Comparison of ENCODE assay signal across 22 cellular contexts in genomic region chr4:8133897-8134542, GRCh38. TPM values are rescaled to one million over a fixed set of nuclear protein-coding genes. Genes with fewer than 3 reads are reported as not detected.
A peak's percentile ranks its signal among the peaks of the same experiment; 100 is the strongest.
DNase-seq lines count a peak whose midpoint lies in the region; ATAC-seq, FAIRE-seq and TF ChIP-seq lines count a peak whose summit lies in the region.
"Had no signal": no experiment of that assay in that cellular context is flagged by ENCODE, and none has a peak within 500 bp of the region (broad histone marks: within the 10 kb centered on the region; RNA-seq: fewer than 3 reads in every experiment).

No MANE protein-coding gene starts in this region.

- H3K4me3 ChIP-seq in GM23338 (no peak overlapping the region), H1 (ENCODE audit: extremely low read depth in 1 of 4, insufficient read depth in 2 of 4, low read depth in 3 of 4, low read length in 4 of 4) (no peak overlapping the region), mesendoderm (ENCODE audit: low read length) (no peak overlapping the region), spleen (no peak overlapping the region)
- H3K4me3 ChIP-seq: GM23248, SJSA1 had no signal

- no peaks in the 10 kb centered on the region for H3K79me1 ChIP-seq in H1 (ENCODE audit: low read depth, low read length)
- no peaks in the 10 kb centered on the region for H3K79me1 ChIP-seq in mesendoderm (ENCODE audit: low read length)

- peak overlapping the region; percentile 79 for H3K4ac ChIP-seq in H1 (replicated peaks; ENCODE audit: insufficient read length, low read depth, low read length)
- H3K4ac ChIP-seq in mesendoderm (ENCODE audit: low read depth, low read length), result no peak overlapping the region

- no peak overlapping the region for H3K14ac ChIP-seq in H1 (ENCODE audit: insufficient read length)

- H3K27ac ChIP-seq in GM23338 (ENCODE audit: low read depth) (no peak overlapping the region), H1 (ENCODE audit: low read depth, low read length) (no peak overlapping the region), mesendoderm (ENCODE audit: low read depth, low read length) (no peak overlapping the region), spleen (peak overlapping the region in 7 of 8 donors; percentile 23 to 83 (median 70))
- H3K27ac ChIP-seq: GM23248, SJSA1 had no signal

- WGBS in H1 (ENCODE audit: extremely low coverage in 1 of 2, insufficient coverage in 1 of 2, insufficient read length in 1 of 2, insufficient replicate concordance in 2 of 2, low coverage in 1 of 2, low lambda C conversion rate in 2 of 2, missing lambda C conversion rate in 1 of 2), 2 experiments, result 73% methylated on average over 23 of the region's 25 CpGs; no CpG with 5 or more reads in 1 of the 2 experiments
- WGBS in mesendoderm (ENCODE audit: extremely low coverage, insufficient coverage, low lambda C conversion rate), result no CpG with 5 or more reads among the region's 25 CpGs
- 50 to 64% (median 55%) methylated on average over 23 to 25 of the region's 25 CpGs for WGBS in spleen, 5 donors

- intact Hi-C loops in spleen (cut with DNase I; ENCODE audit: low total_unique reads), result no loop called here

- no peaks in the 10 kb centered on the region for H3K4me1 ChIP-seq in GM23338 (ENCODE audit: insufficient read depth)
- H3K4me1 ChIP-seq in H1 (replicated peaks in 1 of 4; ENCODE audit: control insufficient read depth in 3 of 4, insufficient read depth in 4 of 4, low read length in 3 of 4), result peaks cover 2 to 14% (median 10%) of the 10 kb centered on the region in 4 experiments
- H3K4me1 ChIP-seq in mesendoderm (ENCODE audit: control insufficient read depth, low read depth, low read length), result peaks cover 5% of the 10 kb centered on the region
- H3K4me1 ChIP-seq in spleen, result peaks cover 29 to 90% (median 61%) of the 10 kb centered on the region in 6 donors
- H3K4me1 ChIP-seq: SJSA1 had no signal

- TF ChIP-seq EP300 in H1 (IDR thresholded peaks at IDR 0.05; ENCODE audit: borderline replicate concordance in 1 of 2, low read depth in 2 of 2, low read length in 2 of 2), result no peak

- POLR2A ChIA-PET in H1 (lab: Charles Lee; ENCODE audit: partially characterized antibody), result interaction anchor here (0.7 to 2.0 kb wide), 5 partner anchors 9 to 24 kb away, joined by 3 to 4 read pairs (median 3); no protein-coding TSS in a partner anchor

- H3K36me3 ChIP-seq in GM23338 (ENCODE audit: insufficient read depth), result no peaks in the 10 kb centered on the region
- no peaks in the 10 kb centered on the region for H3K36me3 ChIP-seq in H1 (ENCODE audit: control insufficient read depth in 2 of 4, insufficient read depth in 4 of 4, low read length in 3 of 4)
- H3K36me3 ChIP-seq in mesendoderm (ENCODE audit: control insufficient read depth, insufficient read depth, low read length), result no peaks in the 10 kb centered on the region
- peaks cover 0 to 10% (median 0%) of the 10 kb centered on the region in 6 donors for H3K36me3 ChIP-seq in spleen
- H3K36me3 ChIP-seq: SJSA1 had no signal

- H2AK5ac ChIP-seq in H1 (ENCODE audit: low read depth, low read length) (no peak overlapping the region), mesendoderm (ENCODE audit: low read length) (no peak overlapping the region)

- H3K9me3 ChIP-seq in H1 (ENCODE audit: insufficient read depth in 2 of 2, low read depth in 1 of 2, low read length in 1 of 2) (no peaks in the 10 kb centered on the region), spleen (no peaks in the 10 kb centered on the region)
- H3K9me3 ChIP-seq: SJSA1 had no signal

- H4K91ac ChIP-seq in H1 (replicated peaks; ENCODE audit: insufficient read length, low read length), result peak overlapping the region; percentile 70

- H3K27me3 ChIP-seq in GM23338 (ENCODE audit: insufficient read depth), result no peaks in the 10 kb centered on the region
- no peaks in the 10 kb centered on the region; a peak in 1 of 7 replicates for H3K27me3 ChIP-seq in H1 (replicated peaks in 1 of 4; ENCODE audit: control insufficient read depth in 3 of 4, extremely low read depth in 1 of 4, insufficient read depth in 3 of 4, low read length in 3 of 4)
- H3K27me3 ChIP-seq in mesendoderm (ENCODE audit: insufficient read depth, low read length, poor library complexity), result no peaks in the 10 kb centered on the region
- no peaks in the 10 kb centered on the region for H3K27me3 ChIP-seq in spleen (replicated peaks in 1 of 7)

- H2AFZ ChIP-seq in GM23338, result peak overlapping the region; percentile 43; the same call in 1 of the 2 replicates
- H2AFZ ChIP-seq in H1 (ENCODE audit: low read length), result 0 out of 2 replicates have a peak overlapping the region, but pooled peaks have one; percentile 20
- H2AFZ ChIP-seq: GM23248 had no signal

- peak overlapping the region; percentile 82; the same call in 1 of the 2 replicates for H2BK12ac ChIP-seq in H1 (ENCODE audit: low read depth, low read length)

- H3K23ac ChIP-seq in H1 (ENCODE audit: insufficient read length) (no peak overlapping the region), mesendoderm (ENCODE audit: low read length) (no peak overlapping the region)

- H3K4me3 Mint-ChIP-seq in GM23338, result no peak overlapping the region; the same call in 1 of the 3 replicates
- H3K4me3 Mint-ChIP-seq: CD8-positive, alpha-beta T cell had no signal

- H3K9ac ChIP-seq in H1 (replicated peaks in 1 of 4; ENCODE audit: extremely low read depth in 1 of 4, low read depth in 3 of 4, low read length in 3 of 4) (no peak overlapping the region), mesendoderm (ENCODE audit: low read length) (peak overlapping the region; percentile 20)
- H3K9ac ChIP-seq: GM23248 had no signal

- H2BK15ac ChIP-seq in H1 (ENCODE audit: low read length) (peak overlapping the region; percentile 40; the same call in 1 of the 2 replicates), mesendoderm (replicated peaks; ENCODE audit: low read depth) (no peak overlapping the region)

- H2BK5ac ChIP-seq in H1 (ENCODE audit: low read depth, low read length) (peak overlapping the region; percentile 41), mesendoderm (ENCODE audit: low read length) (no peak overlapping the region)

- TF ChIP-seq CTCF in GM23338 (conservative IDR thresholded peaks at IDR 0.05; ENCODE audit: low read depth in 2 of 2), result no peak
- TF ChIP-seq CTCF in H1 (IDR thresholded peaks at IDR 0.05; ENCODE audit: control extremely low read depth in 1 of 3, insufficient read depth in 1 of 3, low read depth in 1 of 3, low read length in 3 of 3), result no peak
- no peak for TF ChIP-seq CTCF in spleen (IDR thresholded peaks at IDR 0.05 in 8 of 11, conservative IDR thresholded peaks at IDR 0.05 in 3 of 11)

- H4K5ac ChIP-seq in H1 (ENCODE audit: insufficient read length, low read depth, low read length) (no peak overlapping the region), mesendoderm (ENCODE audit: low read length) (no peak overlapping the region)

- no peaks in the 10 kb centered on the region for H3F3A ChIP-seq in GM23338 (replicated peaks; ENCODE audit: low read depth)

- ATAC-seq in GM23338, result peak; percentile 79
- ATAC-seq: CD8-positive, alpha-beta T cell; Panc1 had no signal

- no peaks in the 10 kb centered on the region for H3K79me2 ChIP-seq in GM23338 (replicated peaks; ENCODE audit: insufficient read depth)
- no peaks in the 10 kb centered on the region for H3K79me2 ChIP-seq in H1 (ENCODE audit: control insufficient read depth in 1 of 2, insufficient read depth in 2 of 2, low read length in 2 of 2)
- no peaks in the 10 kb centered on the region for H3K79me2 ChIP-seq in mesendoderm (ENCODE audit: control insufficient read depth, insufficient read depth, low read length)

- no peak for TF ChIP-seq RAD21 in H1 (IDR thresholded peaks at IDR 0.05 in 1 of 2, conservative IDR thresholded peaks at IDR 0.05 in 1 of 2; ENCODE audit: low read depth in 2 of 2, low read length in 2 of 2)

- CTCF ChIA-PET in H1 (lab: Charles Lee; ENCODE audit: partially characterized antibody), result interaction anchor here (1.1 to 1.6 kb wide), 3 partner anchors 11 to 24 kb away, joined by 5 to 6 read pairs (median 6); no protein-coding TSS in a partner anchor

- no peaks in the 10 kb centered on the region for H3K23me2 ChIP-seq in H1 (ENCODE audit: low read depth, low read length)

- no peak overlapping the region; the same call in 1 of the 2 replicates for H2BK20ac ChIP-seq in H1 (ENCODE audit: low read length)

- no peak for FAIRE-seq in H1 (lab: Jason Lieb, UNC)

- H3K4me2 ChIP-seq in GM23338 (peak overlapping the region; percentile 62; the same call in 1 of the 2 replicates), H1 (ENCODE audit: insufficient read depth in 1 of 2, low read depth in 2 of 2, low read length in 2 of 2) (0 out of 4 replicates have a peak overlapping the region, but pooled peaks of 1 of the 2 experiments have one; percentile 12), mesendoderm (ENCODE audit: low read length) (no peak overlapping the region)

- peaks cover 23% of the 10 kb centered on the region for H3K4me1 Mint-ChIP-seq in GM23338
- H3K4me1 Mint-ChIP-seq: IgD-negative memory B cell had no signal

- peak overlapping the region; percentile 72 for H4K8ac ChIP-seq in H1 (ENCODE audit: extremely low read depth, insufficient read depth, low read length)
- H4K8ac ChIP-seq in mesendoderm (ENCODE audit: low read depth, low read length), result no peak overlapping the region

- no peaks in the 10 kb centered on the region for H3K9me2 ChIP-seq in GM23338 (ENCODE audit: insufficient read depth)

- no peaks in the 10 kb centered on the region for H3K36me3 Mint-ChIP-seq in GM23338 (ENCODE audit: low read depth)
- H3K36me3 Mint-ChIP-seq: CD8-positive, alpha-beta T cell had no signal

- H4K20me1 ChIP-seq in GM23338 (replicated peaks; ENCODE audit: insufficient read depth), result no peaks in the 10 kb centered on the region
- no peaks in the 10 kb centered on the region for H4K20me1 ChIP-seq in H1 (replicated peaks in 1 of 2; ENCODE audit: control insufficient read depth in 1 of 2, insufficient read depth in 2 of 2, low read length in 2 of 2)

- TF ChIP-seq POLR2A in H1 (IDR thresholded peaks at IDR 0.05; ENCODE audit: control extremely low read depth in 1 of 2, low read depth in 2 of 2, low read length in 2 of 2) (no peak), spleen (IDR thresholded peaks at IDR 0.05) (no peak)

- H2BK120ac ChIP-seq in H1 (replicated peaks; ENCODE audit: low read depth, low read length) (no peak overlapping the region), mesendoderm (ENCODE audit: low read depth, low read length) (no peak overlapping the region)

- H3K18ac ChIP-seq in H1 (ENCODE audit: extremely low read depth, low read length), result peak overlapping the region; percentile 36; the same call in 1 of the 2 replicates
- no peak overlapping the region for H3K18ac ChIP-seq in mesendoderm (ENCODE audit: low read length)

- H3K27me3 Mint-ChIP-seq in GM23338 (ENCODE audit: insufficient read depth, low read depth, poor library complexity), result peaks cover 9% of the 10 kb centered on the region

- H3K9me3 Mint-ChIP-seq in GM23338, result no peaks in the 10 kb centered on the region; the same call in 2 of the 3 replicates
- H3K9me3 Mint-ChIP-seq: CD8-positive, alpha-beta T cell had no signal

- DNase-seq in GM23338 (ENCODE audit: low spot score) (peak; percentile 45), H1 (ENCODE audit: low read depth in 1 of 2, low spot score in 2 of 2) (no peak), mesendoderm (peak; percentile 65), spleen (peak; percentile 81), D341Med (ENCODE audit: low spot score) (no peak), dedifferentiated amniotic fluid mesenchymal stem cell (ENCODE audit: extremely low spot score) (no peak), LoVo (ENCODE audit: low spot score) (no peak)
- DNase-seq: C1 segment of cervical spinal cord; Calu3; CD8-positive, alpha-beta T cell; DMS53; GM23248; MV-4-11; NCI-H1105 treated with DMSO at 0.1 percent for 48 hours; NCI-H2029 treated with DMSO at 0.1 percent for 48 hours; NCI-H345; NCI-H524; NCI-H82 had no signal

- H3K56ac ChIP-seq in H1 (replicated peaks; ENCODE audit: insufficient read length, low read depth, low read length) (no peak overlapping the region), mesendoderm (ENCODE audit: low read length) (peak overlapping the region; percentile 71)

- no peak overlapping the region for H3K27ac Mint-ChIP-seq in GM23338
- H3K27ac Mint-ChIP-seq: CD8-positive, alpha-beta T cell had no signal

RNA-seq across cellular contexts. Expression of gene ABLIM2, which starts 24.6 kb away (rescaled TPM):
- 1.0 and 4.3 TPM in 2 replicates for total RNA-seq in GM23338 (2014; rRNA removed; shearing (Covaris generic))
- 0.78 and 1.5 TPM in 2 replicates for polyA plus RNA-seq in GM23338 (2016; fragmentation: Nextera tagmentation; extraction: Ambion mirVana)
- 2.8 and 3.0 TPM in 2 replicates for total RNA-seq in H1 (2021; fragmentation: NEBNext Ultra II Directional; extraction: Animal tissue kit (Norgen Biotek cat#: 25700))
- 3.0 TPM in 2 replicates for polyA plus RNA-seq in H1 (2011; rRNA removed)
- polyA plus RNA-seq in H1 (2011; cell fraction: cytosol; rRNA removed), result 3.6 TPM
- polyA plus RNA-seq in H1 (2011; cell fraction: nucleus; rRNA removed), result 5.9 TPM
- 2.9 to 4.0 TPM (median 3.3 TPM) in 4 replicates for polyA plus RNA-seq in H1 (2012, experiment 1 of 2)
- polyA plus RNA-seq in H1 (2012, experiment 2 of 2), result 2.2 TPM
- polyA plus RNA-seq in H1 (2013, experiment 1 of 2), result 0.95 TPM
- polyA plus RNA-seq in H1 (2013, experiment 2 of 2), result 1.2 TPM
- 2.7 and 4.9 TPM in 2 replicates for polyA minus RNA-seq in H1 (2011; rRNA and poly(A)+ RNA removed)
- polyA minus RNA-seq in H1 (2011; cell fraction: cytosol; rRNA and poly(A)+ RNA removed), result 1.2 TPM
- 9.1 TPM for polyA minus RNA-seq in H1 (2011; cell fraction: nucleus; rRNA and poly(A)+ RNA removed)
- 0.45 TPM for polyA plus RNA-seq in mesendoderm (2013, experiment 1 of 2)
- polyA plus RNA-seq in mesendoderm (2013, experiment 2 of 2), result 0.55 TPM
- 100 to 1,000 TPM in 4 of 7 donors, 10 to 100 TPM in 3; 41.8 to 127 (median 100) TPM for total RNA-seq in spleen
- 10 to 100 TPM; 11.8 to 49.8 (median 26.6) TPM for polyA plus RNA-seq in spleen
- total RNA-seq: GM23248, M059J had no signal
- polyA plus RNA-seq: GM23248 had no signal

Comparison
In these comparisons a context has a peak if more than half of its experiments do, and no peak if none do; other contexts are left out.
1. DNase-seq: peak in GM23338 (single experiment), mesendoderm (single experiment) and spleen (single experiment); none in H1 (0 of 2), D341Med (single experiment), dedifferentiated amniotic fluid mesenchymal stem cell (single experiment) and LoVo (single experiment).
2. H3K27ac ChIP-seq: peak in spleen (7 of 8); none in GM23338 (single experiment), H1 (single experiment) and mesendoderm (single experiment).